ENCODE assay signal across 20 cellular contexts in the genomic region with DNA sequence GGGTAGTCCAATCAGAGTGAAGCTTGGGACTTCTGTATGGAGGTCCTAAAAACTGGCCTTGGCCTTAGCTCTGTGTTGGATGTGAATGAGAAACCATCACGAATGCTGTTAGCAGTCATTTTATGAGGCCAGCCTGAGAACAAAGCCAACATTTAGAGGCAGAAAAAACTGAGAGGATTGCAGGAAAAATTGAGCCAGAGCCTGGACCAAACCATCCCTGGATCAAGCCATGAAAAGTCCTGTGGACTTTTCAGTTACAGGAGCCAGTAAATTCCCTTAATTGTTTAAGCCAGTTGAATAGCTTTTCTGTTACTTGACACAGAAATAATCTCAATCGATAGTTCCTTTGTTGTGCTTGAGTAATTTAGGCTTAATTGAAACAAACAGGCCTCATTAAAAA. TPM values are rescaled to one million over a fixed set of nuclear protein-coding genes. Genes with fewer than 3 reads are reported as not detected.
DNase-seq lines count a peak whose midpoint lies in the region; FAIRE-seq and TF ChIP-seq lines count a peak whose summit lies in the region.
"Had no signal": no experiment of that assay in that cellular context is flagged by ENCODE, and none has a peak within 500 bp of the region (broad histone marks: within the 10 kb centered on the region; RNA-seq: fewer than 3 reads in every experiment).

No MANE protein-coding gene starts in this region.

- H4K5ac ChIP-seq in H1 (ENCODE audit: insufficient read length, low read depth, low read length) = no peak overlapping the region

- H3K9ac ChIP-seq in H1 (replicated peaks in 1 of 4; ENCODE audit: extremely low read depth in 1 of 4, low read depth in 3 of 4, low read length in 3 of 4) = no peak overlapping the region
- H3K9ac ChIP-seq: GM23248 had no signal

- no peak overlapping the region for H2BK20ac ChIP-seq in H1 (ENCODE audit: low read length)

- H3K14ac ChIP-seq in H1 (ENCODE audit: insufficient read length) = no peak overlapping the region

- H2BK5ac ChIP-seq in H1 (ENCODE audit: low read depth, low read length) = no peak overlapping the region

- H3K79me2 ChIP-seq in H1 (ENCODE audit: control insufficient read depth in 1 of 2, insufficient read depth in 2 of 2, low read length in 2 of 2) = no peaks in the 10 kb centered on the region

- H3K4me3 Mint-ChIP-seq in endothelial cell (ENCODE audit: unreplicated experiment) = no peak overlapping the region
- H3K4me3 Mint-ChIP-seq: CD4-positive, alpha-beta T cell; HFFc6 had no signal

- peaks cover 1% of the 10 kb centered on the region for H3K27me3 Mint-ChIP-seq in endothelial cell (ENCODE audit: unreplicated experiment)
- H3K27me3 Mint-ChIP-seq: CD4-positive, alpha-beta T cell had no signal

- H3K4me1 Mint-ChIP-seq in endothelial cell (ENCODE audit: unreplicated experiment) = no peaks in the 10 kb centered on the region

- no peaks in the 10 kb centered on the region for H3K36me3 Mint-ChIP-seq in endothelial cell (ENCODE audit: low read depth, unreplicated experiment)

- POLR2A ChIA-PET in H1 (lab: Charles Lee; ENCODE audit: partially characterized antibody) = no interaction called here

- H2AK5ac ChIP-seq in H1 (ENCODE audit: low read depth, low read length) = no peak overlapping the region

- H3K27ac Mint-ChIP-seq in endothelial cell (ENCODE audit: unreplicated experiment) = no peak overlapping the region
- H3K27ac Mint-ChIP-seq: CD4-positive, alpha-beta T cell; HFFc6 had no signal

- H4K8ac ChIP-seq in H1 (ENCODE audit: extremely low read depth, insufficient read depth, low read length) = no peak overlapping the region

- peak overlapping the region; percentile 40; the same call in 1 of the 2 replicates for H2AFZ ChIP-seq in H1 (ENCODE audit: low read length)
- H2AFZ ChIP-seq: GM23248 had no signal

- no peak for TF ChIP-seq POLR2A in H1 (IDR thresholded peaks at IDR 0.05; ENCODE audit: control extremely low read depth in 1 of 2, low read depth in 2 of 2, low read length in 2 of 2)

- H3K9me3 ChIP-seq in H1 (ENCODE audit: insufficient read depth in 2 of 2, low read depth in 1 of 2, low read length in 1 of 2) (no peaks in the 10 kb centered on the region), BE2C (no peaks in the 10 kb centered on the region)
- H3K9me3 ChIP-seq: Caco-2 had no signal

- H3K23ac ChIP-seq in H1 (ENCODE audit: insufficient read length) = no peak overlapping the region

- TF ChIP-seq CTCF in H1 (IDR thresholded peaks at IDR 0.05; ENCODE audit: control extremely low read depth in 1 of 3, insufficient read depth in 1 of 3, low read depth in 1 of 3, low read length in 3 of 3) = no peak
- no peak for TF ChIP-seq CTCF in endothelial cell (IDR thresholded peaks at IDR 0.05; ENCODE audit: unreplicated experiment)
- no peak for TF ChIP-seq CTCF in BE2C (IDR thresholded peaks at IDR 0.05; ENCODE audit: low read depth, low read length)

- no peak overlapping the region for H2BK12ac ChIP-seq in H1 (ENCODE audit: low read depth, low read length)

- no peaks in the 10 kb centered on the region for H3K9me3 Mint-ChIP-seq in endothelial cell (ENCODE audit: unreplicated experiment)
- H3K9me3 Mint-ChIP-seq: CD4-positive, alpha-beta T cell; HFFc6 had no signal

- H3K27me3 ChIP-seq in H1 (replicated peaks in 1 of 4; ENCODE audit: control insufficient read depth in 3 of 4, extremely low read depth in 1 of 4, insufficient read depth in 3 of 4, low read length in 3 of 4) (no peaks in the 10 kb centered on the region), BE2C (no peaks in the 10 kb centered on the region)

- H3K4ac ChIP-seq in H1 (replicated peaks; ENCODE audit: insufficient read length, low read depth, low read length) = no peak overlapping the region

- TF ChIP-seq RAD21 in H1 (IDR thresholded peaks at IDR 0.05 in 1 of 2, conservative IDR thresholded peaks at IDR 0.05 in 1 of 2; ENCODE audit: low read depth in 2 of 2, low read length in 2 of 2) = no peak

- CTCF ChIA-PET in H1 (lab: Charles Lee; ENCODE audit: partially characterized antibody) = interaction anchor here (1.3 kb wide), 1 partner anchor 12 kb away, joined by 5 read pairs; no protein-coding TSS in a partner anchor

- no peaks in the 10 kb centered on the region for H3K4me1 ChIP-seq in H1 (replicated peaks in 1 of 4; ENCODE audit: control insufficient read depth in 3 of 4, insufficient read depth in 4 of 4, low read length in 3 of 4)
- no peaks in the 10 kb centered on the region for H3K4me1 ChIP-seq in BE2C
- H3K4me1 ChIP-seq: Caco-2 had no signal

- H4K20me1 ChIP-seq in H1 (replicated peaks in 1 of 2; ENCODE audit: control insufficient read depth in 1 of 2, insufficient read depth in 2 of 2, low read length in 2 of 2) = no peaks in the 10 kb centered on the region

- H3K36me3 ChIP-seq in H1 (ENCODE audit: control insufficient read depth in 2 of 4, insufficient read depth in 4 of 4, low read length in 3 of 4) (no peaks in the 10 kb centered on the region), BE2C (no peaks in the 10 kb centered on the region)

- no peak overlapping the region for H2BK15ac ChIP-seq in H1 (ENCODE audit: low read length)

- H3K23me2 ChIP-seq in H1 (ENCODE audit: low read depth, low read length) = no peaks in the 10 kb centered on the region

- no peak overlapping the region for H2BK120ac ChIP-seq in H1 (replicated peaks; ENCODE audit: low read depth, low read length)

- H3K56ac ChIP-seq in H1 (replicated peaks; ENCODE audit: insufficient read length, low read depth, low read length) = no peak overlapping the region

- H3K79me1 ChIP-seq in H1 (ENCODE audit: low read depth, low read length) = no peaks in the 10 kb centered on the region

- no peak for TF ChIP-seq EP300 in H1 (IDR thresholded peaks at IDR 0.05; ENCODE audit: borderline replicate concordance in 1 of 2, low read depth in 2 of 2, low read length in 2 of 2)

- H3K18ac ChIP-seq in H1 (ENCODE audit: extremely low read depth, low read length) = no peak overlapping the region

- no peak overlapping the region for H4K91ac ChIP-seq in H1 (replicated peaks; ENCODE audit: insufficient read length, low read length)

- no peak overlapping the region for H3K4me2 ChIP-seq in H1 (ENCODE audit: insufficient read depth in 1 of 2, low read depth in 2 of 2, low read length in 2 of 2)

- no peak overlapping the region for H3K4me3 ChIP-seq in H1 (ENCODE audit: extremely low read depth in 1 of 4, insufficient read depth in 2 of 4, low read depth in 3 of 4, low read length in 4 of 4)
- H3K4me3 ChIP-seq in BE2C (ENCODE audit: low read depth, low read length) = no peak overlapping the region
- H3K4me3 ChIP-seq: GM23248 had no signal

- FAIRE-seq in H1 (lab: Jason Lieb, UNC) = no peak
- FAIRE-seq: D721Med, G401.6, GM12891, GM18507 had no signal

- 89% methylated on average over 2 of the region's 2 CpGs; no CpG with 5 or more reads in 1 of the 2 experiments for WGBS in H1 (ENCODE audit: extremely low coverage in 1 of 2, insufficient coverage in 1 of 2, insufficient read length in 1 of 2, insufficient replicate concordance in 2 of 2, low coverage in 1 of 2, low lambda C conversion rate in 2 of 2, missing lambda C conversion rate in 1 of 2), 2 experiments

- DNase-seq in H1 (ENCODE audit: low read depth in 1 of 2, low spot score in 2 of 2) = no peak
- peak; percentile 50 for DNase-seq in medulla oblongata (ENCODE audit: extremely low spot score)
- DNase-seq in pons (ENCODE audit: low spot score) = peak; percentile 40
- DNase-seq in ecto neural progenitor cell (ENCODE audit: low spot score) = no peak
- no peak for DNase-seq in endothelial cell (ENCODE audit: low spot score)
- DNase-seq in BE2C = no peak
- DNase-seq: ACHN; Caco-2; CD4-positive, alpha-beta T cell; GM23248; H7; HFFc6 had no signal

- no peak overlapping the region for H3K27ac ChIP-seq in H1 (ENCODE audit: low read depth, low read length)
- H3K27ac ChIP-seq: C4-2B, GM23248, HL-60 had no signal

TF ChIP-seq in H1, 55 proteins besides CTCF, POLR2A, EP300 and RAD21 (continues in another document):
- no peak for TF ChIP-seq SP4 (IDR thresholded peaks at IDR 0.05; ENCODE audit: low read length)
- no peak for TF ChIP-seq KDM4A (IDR thresholded peaks at IDR 0.05; ENCODE audit: low read depth, low read length, severe bottlenecking)
- TF ChIP-seq BRCA1 (IDR thresholded peaks at IDR 0.05; ENCODE audit: low read depth, low read length) = no peak
- TF ChIP-seq SP2 (IDR thresholded peaks at IDR 0.05; ENCODE audit: low read length) = no peak
- TF ChIP-seq SAP30 (IDR thresholded peaks at IDR 0.05; ENCODE audit: insufficient read depth, insufficient replicate concordance, low read length) = no peak
- no peak for TF ChIP-seq KDM1A (IDR thresholded peaks at IDR 0.05; ENCODE audit: borderline replicate concordance, low read length)
- TF ChIP-seq CBX8 (IDR thresholded peaks at IDR 0.05; ENCODE audit: borderline replicate concordance, low read depth, low read length) = no peak
- TF ChIP-seq ASH2L (IDR thresholded peaks at IDR 0.05; ENCODE audit: low read length) = no peak
- TF ChIP-seq YY1 (IDR thresholded peaks at IDR 0.05; ENCODE audit: low read depth, low read length) = no peak

RNA-seq across cellular contexts. Expression of a gene that starts 42.6 kb away (rescaled TPM):
- total RNA-seq in H1 (2021; fragmentation: NEBNext Ultra II Directional; extraction: Animal tissue kit (Norgen Biotek cat#: 25700)) = not detected in 2 replicates
- not detected in 2 replicates for polyA plus RNA-seq in H1 (2011; rRNA removed)
- polyA plus RNA-seq in H1 (2011; cell fraction: cytosol; rRNA removed) = not detected
- not detected for polyA plus RNA-seq in H1 (2011; cell fraction: nucleus; rRNA removed)
- not detected in 4 replicates for polyA plus RNA-seq in H1 (2012, experiment 1 of 2)
- polyA plus RNA-seq in H1 (2012, experiment 2 of 2) = not detected
- polyA plus RNA-seq in H1 (2013, experiment 1 of 2) = not detected
- not detected for polyA plus RNA-seq in H1 (2013, experiment 2 of 2)
- not detected in 2 replicates for polyA minus RNA-seq in H1 (2011; rRNA and poly(A)+ RNA removed)
- polyA minus RNA-seq in H1 (2011; cell fraction: cytosol; rRNA and poly(A)+ RNA removed) = not detected
- not detected for polyA minus RNA-seq in H1 (2011; cell fraction: nucleus; rRNA and poly(A)+ RNA removed)
- not detected for total RNA-seq in endothelial cell (ENCODE audit: unreplicated experiment)
- polyA plus RNA-seq in BE2C (2012; ENCODE audit: insufficient read depth, insufficient read length, low read depth) = not detected
- total RNA-seq: Caco-2; CD4-positive, alpha-beta T cell; GM23248; H7; HFFc6; HT1080 had no signal
- polyA plus RNA-seq: BJ, GM23248 had no signal

RNA-seq across cellular contexts. Expression of a gene that starts 57.7 kb away (rescaled TPM):
- not detected in 2 replicates for total RNA-seq in H1 (2021; fragmentation: NEBNext Ultra II Directional; extraction: Animal tissue kit (Norgen Biotek cat#: 25700))
- not detected in 2 replicates for polyA plus RNA-seq in H1 (2011; rRNA removed)
- polyA plus RNA-seq in H1 (2011; cell fraction: cytosol; rRNA removed) = not detected
- not detected for polyA plus RNA-seq in H1 (2011; cell fraction: nucleus; rRNA removed)
- not detected in 4 replicates for polyA plus RNA-seq in H1 (2012, experiment 1 of 2)
- not detected for polyA plus RNA-seq in H1 (2012, experiment 2 of 2)
- not detected for polyA plus RNA-seq in H1 (2013, experiment 1 of 2)
- polyA plus RNA-seq in H1 (2013, experiment 2 of 2) = not detected
- polyA minus RNA-seq in H1 (2011; rRNA and poly(A)+ RNA removed) = not detected in 2 replicates
- not detected for polyA minus RNA-seq in H1 (2011; cell fraction: cytosol; rRNA and poly(A)+ RNA removed)
- not detected for polyA minus RNA-seq in H1 (2011; cell fraction: nucleus; rRNA and poly(A)+ RNA removed)
- not detected for total RNA-seq in endothelial cell (ENCODE audit: unreplicated experiment)
- polyA plus RNA-seq in BE2C (2012; ENCODE audit: insufficient read depth, insufficient read length, low read depth) = not detected
- total RNA-seq: Caco-2; CD4-positive, alpha-beta T cell; GM23248; H7; HFFc6; HT1080 had no signal
- polyA plus RNA-seq: BJ, GM23248 had no signal

Comparison
In these comparisons a context has a peak if more than half of its experiments do, and no peak if none do; other contexts are left out.
1. DNase-seq: peak in medulla oblongata (single experiment) and pons (single experiment); none in H1 (0 of 2), ecto neural progenitor cell (single experiment), endothelial cell (single experiment) and BE2C (single experiment).